ENCODE assay signal across 26 cellular contexts in the genomic region with DNA sequence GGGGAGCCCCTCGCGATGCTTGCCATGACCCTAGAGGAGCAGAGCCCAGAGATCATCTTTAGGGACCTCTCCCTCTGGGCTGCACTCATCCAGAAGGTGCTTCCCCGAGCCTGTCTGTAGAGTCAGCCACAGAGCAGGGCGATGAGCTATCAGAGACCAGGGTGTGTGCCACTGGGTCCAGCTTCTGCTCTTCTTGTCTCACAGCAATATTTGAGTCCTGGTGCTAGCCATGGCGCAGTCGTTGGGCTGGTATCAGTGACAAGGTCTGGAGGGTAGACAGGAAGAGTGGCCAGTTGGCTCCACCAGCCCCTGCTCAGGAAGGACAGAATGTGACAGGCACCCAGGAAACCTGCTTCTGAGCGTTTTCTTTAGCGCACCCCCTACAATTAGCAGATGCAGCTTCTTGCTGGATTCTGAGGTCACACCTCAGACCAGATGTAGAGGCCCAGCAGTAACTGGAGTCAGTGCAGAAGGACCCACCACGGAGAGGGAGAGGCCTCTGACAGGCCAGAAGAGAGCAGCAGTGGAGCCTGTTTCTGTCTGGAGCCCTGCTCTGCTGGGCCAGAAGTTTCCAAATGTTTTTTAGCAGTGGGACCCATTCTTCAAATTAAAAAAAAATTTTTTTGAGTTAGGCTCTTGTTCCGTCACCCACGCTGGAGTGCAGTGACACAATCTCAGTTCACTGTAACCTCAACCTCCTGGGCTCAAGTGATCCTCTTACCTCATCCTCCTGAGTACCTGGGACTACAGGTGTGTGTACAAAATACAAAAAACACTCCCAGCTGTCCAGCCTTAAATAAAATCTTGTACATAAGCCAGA. TPM values are rescaled to one million over a fixed set of nuclear protein-coding genes. Genes with fewer than 3 reads are reported as not detected.
DNase-seq lines count a peak whose midpoint lies in the region; ATAC-seq and TF ChIP-seq lines count a peak whose summit lies in the region.
"Had no signal": no experiment of that assay in that cellular context is flagged by ENCODE, and none has a peak within 500 bp of the region (broad histone marks: within the 10 kb centered on the region; RNA-seq: fewer than 3 reads in every experiment).

No MANE protein-coding gene starts in this region.

- no peaks in the 10 kb centered on the region for H3K4me1 Mint-ChIP-seq in activated naive CD8-positive, alpha-beta T cell treated with anti-CD3 and anti-CD28 coated beads, Interleukin-2, amount 10 ng/mL, durations not matched to agents 7 days and 5 days
- H3K4me1 Mint-ChIP-seq in activated naive CD8-positive, alpha-beta T cell treated with anti-CD3 and anti-CD28 coated beads for 36 hours: no peaks in the 10 kb centered on the region
- peaks cover 8% of the 10 kb centered on the region for H3K4me1 Mint-ChIP-seq in nephron
- peaks cover 15% of the 10 kb centered on the region for H3K4me1 Mint-ChIP-seq in HFFc6 (ENCODE audit: low read depth)

- H3K36me3 Mint-ChIP-seq in activated naive CD8-positive, alpha-beta T cell treated with anti-CD3 and anti-CD28 coated beads, Interleukin-2, amount 10 ng/mL, durations not matched to agents 7 days and 5 days: peaks cover 3% of the 10 kb centered on the region
- H3K36me3 Mint-ChIP-seq in activated naive CD8-positive, alpha-beta T cell treated with anti-CD3 and anti-CD28 coated beads for 36 hours: peaks cover 9% of the 10 kb centered on the region
- H3K36me3 Mint-ChIP-seq in nephron (ENCODE audit: low read depth): peaks cover 30% of the 10 kb centered on the region
- H3K36me3 Mint-ChIP-seq in HFFc6 (ENCODE audit: low read depth): no peaks in the 10 kb centered on the region

- DNase-seq in activated naive CD8-positive, alpha-beta T cell treated with anti-CD3 and anti-CD28 coated beads, Interleukin-2, amount 10 ng/mL, durations not matched to agents 7 days and 5 days: no peak
- DNase-seq in activated naive CD8-positive, alpha-beta T cell treated with anti-CD3 and anti-CD28 coated beads for 36 hours: no peak
- DNase-seq in ascending aorta (ENCODE audit: low spot score in 2 of 2) (no peak), amniotic stem cell (lab: John Stamatoyannopoulos, UW) (no peak), COLO829 (ENCODE audit: low spot score) (no peak), HFFc6 (no peak)
- DNase-seq: activated CD4-positive, alpha-beta T cell treated with anti-CD3 and anti-CD28 coated beads, Interleukin-2, amount 50 U/mL, for 48 hours; activated CD4-positive, CD25-positive, alpha-beta regulatory T cell treated with anti-CD3 and anti-CD28 coated beads, Interleukin-2, amount 50 U/mL, for 72 hours; activated naive CD4-positive, alpha-beta T cell treated with anti-CD3 and anti-CD28 coated beads for 36 hours; activated T-cell treated with anti-CD3 and anti-CD28 coated beads, Interleukin-2, amount 50 U/mL, for 72 hours; Calu3; colonic mucosa; effector CD4-positive, alpha-beta T cell; naive thymus-derived CD8-positive, alpha-beta T cell; NCI-H146; NCI-H2107; NCI-H82; retina; stimulated activated CD4-positive, alpha-beta T cell treated with anti-CD3 and anti-CD28 coated beads, Interleukin-2, amount 100 ng/mL, for 48 hours; stomach had no signal

- no peaks in the 10 kb centered on the region for H3K27me3 ChIP-seq in ascending aorta
- no peaks in the 10 kb centered on the region for H3K27me3 ChIP-seq in skeletal muscle tissue (ENCODE audit: control insufficient read depth in 3 of 3, insufficient read depth in 3 of 3, low read length in 3 of 3)
- H3K27me3 ChIP-seq: colonic mucosa, SJSA1, stomach, tibial artery had no signal

- ATAC-seq in activated naive CD8-positive, alpha-beta T cell treated with anti-CD3 and anti-CD28 coated beads, Interleukin-2, amount 10 ng/mL, durations not matched to agents 7 days and 5 days (ENCODE audit: low read depth): no peak
- ATAC-seq: activated T-cell treated with anti-CD3 and anti-CD28 coated beads, Interleukin-2, amount 50 U/mL, for 72 hours; naive thymus-derived CD8-positive, alpha-beta T cell had no signal

- no peaks in the 10 kb centered on the region for H3K36me3 ChIP-seq in ascending aorta
- no peaks in the 10 kb centered on the region for H3K36me3 ChIP-seq in skeletal muscle tissue (ENCODE audit: control insufficient read depth in 3 of 3, insufficient read depth in 3 of 3, low read length in 3 of 3)
- H3K36me3 ChIP-seq: colonic mucosa, SJSA1 had no signal

- POLR2A ChIA-PET in activated naive CD8-positive, alpha-beta T cell treated with anti-CD3 and anti-CD28 coated beads, Interleukin-2, amount 10 ng/mL, durations not matched to agents 7 days and 5 days (lab: Charles Lee): interaction anchor here (0.8 kb wide), 1 partner anchor 15 kb away, joined by 3 read pairs; no protein-coding TSS in a partner anchor

- H3K9me3 Mint-ChIP-seq in activated naive CD8-positive, alpha-beta T cell treated with anti-CD3 and anti-CD28 coated beads, Interleukin-2, amount 10 ng/mL, durations not matched to agents 7 days and 5 days: no peaks in the 10 kb centered on the region
- peaks cover 6% of the 10 kb centered on the region for H3K9me3 Mint-ChIP-seq in activated naive CD8-positive, alpha-beta T cell treated with anti-CD3 and anti-CD28 coated beads for 36 hours
- H3K9me3 Mint-ChIP-seq in nephron (peaks cover 4% of the 10 kb centered on the region), HFFc6 (no peaks in the 10 kb centered on the region)

- H3K4me3 ChIP-seq in ascending aorta (no peak overlapping the region), skeletal muscle tissue (ENCODE audit: low read length in 3 of 3) (peak overlapping the region in 1 of 3 donors; percentile 2)
- H3K4me3 ChIP-seq: A549, colonic mucosa, SJSA1, stomach, tibial artery had no signal

- H3K9me3 ChIP-seq in ascending aorta (no peaks in the 10 kb centered on the region), skeletal muscle tissue (ENCODE audit: control insufficient read depth in 3 of 3, low read length in 3 of 3) (no peaks in the 10 kb centered on the region)
- H3K9me3 ChIP-seq: A549, colonic mucosa, SJSA1, tibial artery had no signal

- H3K9ac ChIP-seq in skeletal muscle tissue (ENCODE audit: low read depth in 1 of 3, low read length in 3 of 3): peak overlapping the region in 2 of 3 donors; percentile 57 to 70

- TF ChIP-seq CTCF in ascending aorta (IDR thresholded peaks at IDR 0.05): no peak
- TF ChIP-seq CTCF in nephron (IDR thresholded peaks at IDR 0.05; ENCODE audit: unreplicated experiment in 3 of 3): no peak
- no peak for TF ChIP-seq CTCF in HFFc6 (IDR thresholded peaks at IDR 0.05)

- no peaks in the 10 kb centered on the region for H3K27me3 Mint-ChIP-seq in activated naive CD8-positive, alpha-beta T cell treated with anti-CD3 and anti-CD28 coated beads, Interleukin-2, amount 10 ng/mL, durations not matched to agents 7 days and 5 days
- H3K27me3 Mint-ChIP-seq in activated naive CD8-positive, alpha-beta T cell treated with anti-CD3 and anti-CD28 coated beads for 36 hours: no peaks in the 10 kb centered on the region
- H3K27me3 Mint-ChIP-seq in nephron (ENCODE audit: low read depth) (no peaks in the 10 kb centered on the region), HFFc6 (ENCODE audit: insufficient read depth) (no peaks in the 10 kb centered on the region; the same call in none of the 2 replicates)
- H3K27me3 Mint-ChIP-seq: IgD-negative memory B cell; naive thymus-derived CD8-positive, alpha-beta T cell had no signal

- H3K4me3 Mint-ChIP-seq in activated naive CD8-positive, alpha-beta T cell treated with anti-CD3 and anti-CD28 coated beads, Interleukin-2, amount 10 ng/mL, durations not matched to agents 7 days and 5 days: no peak overlapping the region
- no peak overlapping the region for H3K4me3 Mint-ChIP-seq in activated naive CD8-positive, alpha-beta T cell treated with anti-CD3 and anti-CD28 coated beads for 36 hours
- H3K4me3 Mint-ChIP-seq in nephron: no peak overlapping the region
- no peak overlapping the region for H3K4me3 Mint-ChIP-seq in HFFc6
- H3K4me3 Mint-ChIP-seq: activated naive CD4-positive, alpha-beta T cell treated with anti-CD3 and anti-CD28 coated beads for 36 hours; activated T-cell treated with anti-CD3 and anti-CD28 coated beads, Interleukin-2, amount 50 U/mL, for 72 hours; IgD-negative memory B cell; naive thymus-derived CD8-positive, alpha-beta T cell had no signal

- H3K27ac ChIP-seq in ascending aorta (peak overlapping the region; percentile 55 to 62), skeletal muscle tissue (ENCODE audit: low read depth, low read length) (no peak overlapping the region)
- H3K27ac ChIP-seq: A549, colonic mucosa, SJSA1 had no signal

- H3K27ac Mint-ChIP-seq in activated naive CD8-positive, alpha-beta T cell treated with anti-CD3 and anti-CD28 coated beads, Interleukin-2, amount 10 ng/mL, durations not matched to agents 7 days and 5 days: peak overlapping the region; percentile 48
- H3K27ac Mint-ChIP-seq in activated naive CD8-positive, alpha-beta T cell treated with anti-CD3 and anti-CD28 coated beads for 36 hours: no peak overlapping the region
- peak overlapping the region in 2 of 3 experiments; percentile 29 to 73 for H3K27ac Mint-ChIP-seq in nephron
- no peak overlapping the region for H3K27ac Mint-ChIP-seq in HFFc6
- H3K27ac Mint-ChIP-seq: activated naive CD4-positive, alpha-beta T cell treated with anti-CD3 and anti-CD28 coated beads for 36 hours; activated T-cell treated with anti-CD3 and anti-CD28 coated beads, Interleukin-2, amount 50 U/mL, for 72 hours; IgD-negative memory B cell had no signal

- H3K4me1 ChIP-seq in ascending aorta (peaks cover 3 to 5% of the 10 kb centered on the region in 2 donors), skeletal muscle tissue (ENCODE audit: control insufficient read depth in 3 of 3, insufficient read depth in 3 of 3, low read length in 3 of 3) (peaks cover 17 to 25% (median 20%) of the 10 kb centered on the region in 3 donors)
- H3K4me1 ChIP-seq: colonic mucosa, SJSA1 had no signal

- intact Hi-C loops in ascending aorta (cut with DNase I): no loop called here

RNA-seq across cellular contexts. Expression of a gene that starts 23.7 kb away (rescaled TPM):
- total RNA-seq in activated naive CD8-positive, alpha-beta T cell treated with anti-CD3 and anti-CD28 coated beads, Interleukin-2, amount 10 ng/mL, durations not matched to agents 7 days and 5 days: 1 to 10 TPM; 8.8 to 9.4 TPM
- total RNA-seq in activated naive CD8-positive, alpha-beta T cell treated with anti-CD3 and anti-CD28 coated beads for 36 hours: 10 to 100 TPM; 10.7 to 10.9 TPM
- 118 TPM for total RNA-seq in ascending aorta
- 9.4 TPM for total RNA-seq in skeletal muscle tissue
- total RNA-seq in HFFc6 (2021; fragmentation: NEBNext Ultra II Directional; extraction: Animal tissue kit (Norgen Biotek cat#: 25700)): 10 to 100 TPM; 13.4 to 18.0 (median 15.6) TPM

Comparison
In these comparisons a context has a peak if more than half of its experiments do, and no peak if none do; other contexts are left out.
1. H3K27ac Mint-ChIP-seq: peak in activated naive CD8-positive, alpha-beta T cell treated with anti-CD3 and anti-CD28 coated beads, Interleukin-2, amount 10 ng/mL, durations not matched to agents 7 days and 5 days (single experiment) and nephron (2 of 3); none in activated naive CD8-positive, alpha-beta T cell treated with anti-CD3 and anti-CD28 coated beads for 36 hours (single experiment) and HFFc6 (single experiment).